In genomic region chr3:129967761-129968160, GRCh38 we compare ENCODE assay signal across 22 cellular contexts. TPM values are rescaled to one million over a fixed set of nuclear protein-coding genes. Genes with fewer than 3 reads are reported as not detected.
"Had no signal": no experiment of that assay in that cellular context is flagged by ENCODE, and none has a peak within 500 bp of the region (broad histone marks: within the 10 kb centered on the region; RNA-seq: fewer than 3 reads in every experiment).

No MANE protein-coding gene starts in this region.

- H3K27ac ChIP-seq: HL-60, SJSA1 had no signal

- H3K4me2 ChIP-seq: SK-N-SH had no signal

- H3K4me1 ChIP-seq: SJSA1 had no signal

- H3K9me3 ChIP-seq: SJSA1, SK-N-SH had no signal

- H3K9ac ChIP-seq: SK-N-SH had no signal

- ATAC-seq: T-cell had no signal

- DNase-seq: KBM-7, MM.1S, NCI-H1092 treated with DMSO at 0.1 percent for 48 hours, NCI-H1436, NCI-H187, NCI-H2029, NCI-H2081 treated with DMSO at 0.1 percent for 48 hours, NCI-H2171, NCI-H226, NCI-H446 treated with DMSO at 0.1 percent for 48 hours, NCI-H510A treated with DMSO at 0.1 percent for 48 hours, NCI-H526, NCI-H82, Right ventricle myocardium superior, RPMI8226, SIG-M5, SK-N-SH, SW 1271, T-cell had no signal

- H3K4me3 ChIP-seq: SJSA1 had no signal

- H3K36me3 ChIP-seq: SJSA1 had no signal

RNA-seq across cellular contexts. Expression of gene TRH, which starts 6.8 kb away (rescaled TPM):
- total RNA-seq: LHCN-M2, Right ventricle myocardium superior, SJSA1, T-cell had no signal
